8 cellular contexts compared by ENCODE assay signal in the genomic region with DNA sequence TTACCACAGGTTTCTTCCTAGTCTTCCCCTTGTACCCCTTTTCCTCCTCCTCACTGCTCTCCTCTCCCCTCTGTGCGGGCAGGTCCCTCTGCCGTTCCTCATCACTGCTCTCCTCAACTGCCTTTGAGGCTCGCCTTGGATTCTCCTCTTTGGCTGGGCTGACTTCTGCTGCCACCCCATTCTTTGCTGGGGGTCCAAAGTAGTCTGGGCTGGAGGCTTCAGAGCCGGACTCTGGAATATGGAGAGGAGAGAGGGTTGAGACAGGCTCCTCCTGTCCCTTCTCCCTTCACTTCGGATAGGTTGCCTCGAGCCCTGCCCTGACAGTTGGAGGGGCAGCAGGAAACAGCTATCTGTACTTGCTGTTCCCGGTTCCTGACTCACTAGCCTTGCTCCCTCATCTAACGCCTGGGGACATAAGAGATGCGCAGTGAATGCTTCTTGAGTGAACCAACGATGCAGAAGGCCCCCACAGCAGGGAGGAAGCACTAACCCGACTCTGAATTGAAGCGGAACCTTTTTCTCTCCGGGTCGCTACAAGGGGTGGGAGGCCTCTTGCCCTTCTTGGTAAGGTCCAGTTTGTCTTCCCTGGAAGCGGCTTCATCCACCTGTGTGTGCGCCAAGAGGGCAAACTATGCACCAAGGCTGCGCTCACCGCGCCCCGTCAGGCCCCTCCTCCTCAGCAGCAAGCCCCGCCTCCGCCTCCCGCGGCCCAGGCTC. TPM values are rescaled to one million over a fixed set of nuclear protein-coding genes. Genes with fewer than 3 reads are reported as not detected.
DNase-seq lines count a peak whose midpoint lies in the region; ATAC-seq, FAIRE-seq and TF ChIP-seq lines count a peak whose summit lies in the region.

No MANE protein-coding gene starts in this region.

- H3K9ac ChIP-seq in OCI-LY3 (ENCODE audit: low read length) (peak overlapping the region; percentile 99), K562 (ENCODE audit: insufficient read depth in 1 of 2, low read depth in 2 of 2, low read length in 2 of 2) (peak overlapping the region; percentile 97 to 100)

- POLR2A ChIA-PET in HEK293T (lab: Yijun Ruan, JAX) = interaction anchor here (0.6 to 5.9 kb wide), 24 partner anchors 8 to 901 kb away, joined by 3 to 74 read pairs (median 4); partner anchors contain the start of genes ASPHD1, C16orf92, KCTD13 and SEZ6L2
- POLR2A ChIA-PET in K562 (lab: Yijun Ruan, JAX) = interaction anchor here (0.7 to 4.2 kb wide), 6 partner anchors 15 to 147 kb away, joined by 3 to 20 read pairs (median 3); no protein-coding TSS in a partner anchor

- peak overlapping the region; percentile 85 for H3K27ac ChIP-seq in OCI-LY3 (ENCODE audit: low read length)
- peak overlapping the region; percentile 100 for H3K27ac ChIP-seq in K562 (ENCODE audit: extremely low read depth, low read depth, low read length)

- TF ChIP-seq CTCF in GM13977 (IDR thresholded peaks at IDR 0.05; ENCODE audit: extremely low read depth, insufficient read depth, missing control alignments) = no peak
- no peak for TF ChIP-seq CTCF in OCI-LY3 (IDR thresholded peaks at IDR 0.05; ENCODE audit: low read depth, low read length)
- TF ChIP-seq CTCF in K562 (IDR thresholded peaks at IDR 0.05 in 2 of 3, conservative IDR thresholded peaks at IDR 0.05 in 1 of 3; ENCODE audit: insufficient read depth in 2 of 3, low read depth in 1 of 3, low read length in 3 of 3) = no peak

- TF ChIP-seq POLR2A in K562 (conservative IDR thresholded peaks at IDR 0.05) = no peak

- in situ Hi-C loops in GM13977 (cut with MboI; ENCODE audit: low pct_unique_long_range_greater_than_20kb, low sequenced_read_pairs, unreplicated experiment) = no loop called here
- in situ Hi-C loops in K562 (cut with MboI) = no loop called here

- no peaks in the 10 kb centered on the region for H3K9me3 ChIP-seq in OCI-LY3 (ENCODE audit: insufficient read depth, low read length)
- no peaks in the 10 kb centered on the region for H3K9me3 ChIP-seq in K562 (replicated peaks; ENCODE audit: control insufficient read depth, insufficient read depth, low read depth, low read length)

- peak; percentile 79 for FAIRE-seq in K562 (lab: Jason Lieb, UNC)

- no peak for TF ChIP-seq RAD21 in K562 (CRISPR knock-in tag; conservative IDR thresholded peaks at IDR 0.05 in 1 of 2, IDR thresholded peaks at IDR 0.05 in 1 of 2)

- H3K36me3 ChIP-seq in OCI-LY3 (replicated peaks; ENCODE audit: low read depth, low read length) (peaks cover 23% of the 10 kb centered on the region), K562 (ENCODE audit: control insufficient read depth, insufficient read depth, low read length) (peaks cover 58% of the 10 kb centered on the region)

- no peak for TF ChIP-seq EP300 in K562 (IDR thresholded peaks at IDR 0.05; ENCODE audit: low read length)

- BruUV-seq in K562 (replicated peaks; lab: Mats Ljungman, UMichigan) = no TSS peak

- peak; percentile 87 for DNase-seq in GM13977 (ENCODE audit: low spot score)
- DNase-seq in HEK293T (ENCODE audit: extremely low spot score) = peak; percentile 79
- DNase-seq in K562 (ENCODE audit: extremely low read depth in 1 of 4, low spot score in 3 of 4) = peak; percentile 80 to 90 (median 86)
- DNase-seq in islet precursor cell = peak; percentile 80
- DNase-seq in stimulated activated CD4-positive, alpha-beta T cell treated with anti-CD3 and anti-CD28 coated beads, Interleukin-2, amount 100 ng/mL, for 24 hours = peak; percentile 77 to 84
- no peak for DNase-seq in SW480 (ENCODE audit: low spot score)
- no peak for DNase-seq in OCI-M2 (lab: John Stamatoyannopoulos, UW; ENCODE audit: unreplicated experiment)

- 14% methylated on average over 19 of the region's 24 CpGs for WGBS in K562 (ENCODE audit: insufficient coverage, low coverage, missing lambda C conversion rate)

- H3K4me2 ChIP-seq in OCI-LY3 (ENCODE audit: low read length) = peak overlapping the region; percentile 91
- peak overlapping the region; percentile 96 for H3K4me2 ChIP-seq in K562 (ENCODE audit: insufficient read depth, low read length)

- H2AFZ ChIP-seq in OCI-LY3 (ENCODE audit: low read depth, low read length) (peak overlapping the region; percentile 68), K562 (ENCODE audit: low read depth, low read length) (peak overlapping the region; percentile 98)

- H4K20me1 ChIP-seq in OCI-LY3 (ENCODE audit: insufficient read depth, low read length) = no peaks in the 10 kb centered on the region
- no peaks in the 10 kb centered on the region for H4K20me1 ChIP-seq in K562 (replicated peaks; ENCODE audit: control insufficient read depth, insufficient read depth, low read length)

- intact Hi-C loops in K562 (cut with micrococcal nuclease) = loop anchor here (5.0 kb wide), 1 partner anchor 67 kb away; the partner anchor contains the start of gene KCTD13

- no peaks in the 10 kb centered on the region for H3K9me1 ChIP-seq in K562 (ENCODE audit: control insufficient read depth, insufficient read depth, low read length)

- CTCF ChIA-PET in HEK293T (lab: Yijun Ruan, JAX) = interaction anchor here (0.7 to 2.6 kb wide), 3 partner anchors 33 to 179 kb away, joined by 3 to 7 read pairs (median 4); partner anchors contain the start of gene PAGR1
- CTCF ChIA-PET in K562 (lab: Yijun Ruan, JAX; ENCODE audit: low intra/inter-chr PET ratio) = no interaction called here

- peaks cover 16% of the 10 kb centered on the region for H3K79me2 ChIP-seq in OCI-LY3 (ENCODE audit: low read length)
- peaks cover 15% of the 10 kb centered on the region for H3K79me2 ChIP-seq in K562 (ENCODE audit: control insufficient read depth, insufficient read depth, low read length)

- peak; percentile 79 for ATAC-seq in K562

- peaks cover 13% of the 10 kb centered on the region for H3K4me1 ChIP-seq in OCI-LY3 (ENCODE audit: low read length)
- peaks cover 16 to 48% of the 10 kb centered on the region in 2 experiments; a peak in 4 of 5 replicates for H3K4me1 ChIP-seq in K562 (replicated peaks in 1 of 2; ENCODE audit: control insufficient read depth in 2 of 2, insufficient read depth in 2 of 2, low read length in 2 of 2)

- H3K27me3 ChIP-seq in OCI-LY3 (ENCODE audit: low read depth, low read length) = no peaks in the 10 kb centered on the region
- no peaks in the 10 kb centered on the region for H3K27me3 ChIP-seq in K562 (ENCODE audit: control insufficient read depth in 2 of 2, insufficient read depth in 2 of 2, low read length in 2 of 2)

- H3K4me3 ChIP-seq in OCI-LY3 (ENCODE audit: low read length) (peak overlapping the region; percentile 94), K562 (peak overlapping the region; percentile 80)

RNA-seq across cellular contexts. Expression of gene HIRIP3, which starts 0.6 kb away (rescaled TPM):
- 4.5 and 8.9 TPM in 2 replicates for total RNA-seq in K562 (2011; cell fraction: chromatin; rRNA removed; ENCODE audit: low replicate concordance)
- 8.7 and 12.5 TPM in 2 replicates for total RNA-seq in K562 (2011; cell fraction: nucleolus; rRNA removed)
- total RNA-seq in K562 (2011; cell fraction: nucleoplasm; rRNA removed) = 7.2 and 10.7 TPM in 2 replicates
- total RNA-seq in K562 (2014; rRNA removed) = 34.6 and 38.2 TPM in 2 replicates
- 6.7 and 8.6 TPM in 2 replicates for total RNA-seq in K562 (2014; rRNA removed; fragmentation: Illumina TruSeq; extraction: Trizol)
- total RNA-seq in K562 (2015; rRNA removed; fragmentation: Illumina TruSeq; extraction: Trizol) = 16.9 and 18.2 TPM in 2 replicates
- 27.5 and 28.2 TPM in 2 replicates for total RNA-seq in K562 (2021)
- 10.6 and 13.3 TPM in 2 replicates for polyA plus RNA-seq in K562 (2011; rRNA removed)
- polyA plus RNA-seq in K562 (2011; cell fraction: cytosol; rRNA removed) = 12.9 and 25.4 TPM in 2 replicates
- polyA plus RNA-seq in K562 (2011; cell fraction: nucleus; rRNA removed) = 11.5 and 18.3 TPM in 2 replicates
- polyA plus RNA-seq in K562 (2012) = 26.2 and 27.2 TPM in 2 replicates
- polyA plus RNA-seq in K562 (2014; fragmentation: Illumina TruSeq; extraction: Trizol) = 25.1 and 28.8 TPM in 2 replicates
- polyA plus RNA-seq in K562 (2014; fragmentation: Nextera tagmentation; extraction: Ambion mirVana) = 1 to 10 TPM; 3.3 to 5.6 TPM
- polyA plus RNA-seq in K562 (2014; rRNA removed) = 27.3 and 38.0 TPM in 2 replicates
- 2.8 and 3.3 TPM in 2 replicates for polyA minus RNA-seq in K562 (2011; rRNA and poly(A)+ RNA removed)
- 8.1 and 11.4 TPM in 2 replicates for polyA minus RNA-seq in K562 (2011; cell fraction: cytosol; rRNA and poly(A)+ RNA removed)
- 6.7 and 9.0 TPM in 2 replicates for polyA minus RNA-seq in K562 (2011; cell fraction: nucleus; rRNA and poly(A)+ RNA removed)

RNA-seq across cellular contexts. Expression of gene INO80E, which starts 1.3 kb away (rescaled TPM):
- total RNA-seq in K562 (2011; cell fraction: chromatin; rRNA removed; ENCODE audit: low replicate concordance) = 24.7 and 53.3 TPM in 2 replicates
- total RNA-seq in K562 (2011; cell fraction: nucleolus; rRNA removed) = 38.0 and 39.7 TPM in 2 replicates
- 35.7 and 40.2 TPM in 2 replicates for total RNA-seq in K562 (2011; cell fraction: nucleoplasm; rRNA removed)
- total RNA-seq in K562 (2014; rRNA removed) = 75.3 and 77.4 TPM in 2 replicates
- 28.5 and 30.9 TPM in 2 replicates for total RNA-seq in K562 (2014; rRNA removed; fragmentation: Illumina TruSeq; extraction: Trizol)
- total RNA-seq in K562 (2015; rRNA removed; fragmentation: Illumina TruSeq; extraction: Trizol) = 49.3 and 51.7 TPM in 2 replicates
- total RNA-seq in K562 (2021) = 73.3 and 88.6 TPM in 2 replicates
- polyA plus RNA-seq in K562 (2011; rRNA removed) = 22.8 and 23.4 TPM in 2 replicates
- 21.9 and 35.3 TPM in 2 replicates for polyA plus RNA-seq in K562 (2011; cell fraction: cytosol; rRNA removed)
- polyA plus RNA-seq in K562 (2011; cell fraction: nucleus; rRNA removed) = 42.2 and 55.5 TPM in 2 replicates
- 59.8 and 63.9 TPM in 2 replicates for polyA plus RNA-seq in K562 (2012)
- 102 and 107 TPM in 2 replicates for polyA plus RNA-seq in K562 (2014; fragmentation: Illumina TruSeq; extraction: Trizol)
- polyA plus RNA-seq in K562 (2014; fragmentation: Nextera tagmentation; extraction: Ambion mirVana) = under 1 TPM; 0.31 to 0.56 TPM
- polyA plus RNA-seq in K562 (2014; rRNA removed) = 71.2 and 75.1 TPM in 2 replicates
- polyA minus RNA-seq in K562 (2011; rRNA and poly(A)+ RNA removed) = 5.5 and 6.6 TPM in 2 replicates
- polyA minus RNA-seq in K562 (2011; cell fraction: cytosol; rRNA and poly(A)+ RNA removed) = 11.0 and 17.1 TPM in 2 replicates
- 12.3 and 14.2 TPM in 2 replicates for polyA minus RNA-seq in K562 (2011; cell fraction: nucleus; rRNA and poly(A)+ RNA removed)

RNA-seq across cellular contexts. Expression of gene DOC2A, which starts 16.1 kb away (rescaled TPM):
- total RNA-seq in K562 (2011; cell fraction: chromatin; rRNA removed; ENCODE audit: low replicate concordance) = 1.4 and 2.0 TPM in 2 replicates
- 0.79 and 1.2 TPM in 2 replicates for total RNA-seq in K562 (2011; cell fraction: nucleolus; rRNA removed)
- total RNA-seq in K562 (2011; cell fraction: nucleoplasm; rRNA removed) = 0.44 and 0.99 TPM in 2 replicates
- total RNA-seq in K562 (2014; rRNA removed) = not detected in 2 replicates
- 0.07 and 0.22 TPM in 2 replicates for total RNA-seq in K562 (2014; rRNA removed; fragmentation: Illumina TruSeq; extraction: Trizol)
- 0.11 and 0.29 TPM in 2 replicates for total RNA-seq in K562 (2015; rRNA removed; fragmentation: Illumina TruSeq; extraction: Trizol)
- total RNA-seq in K562 (2021) = 0.38 and 0.47 TPM in 2 replicates
- polyA plus RNA-seq in K562 (2011; rRNA removed) = 0.31 and 0.79 TPM in 2 replicates
- 0.55 and 1.5 TPM in 2 replicates for polyA plus RNA-seq in K562 (2011; cell fraction: cytosol; rRNA removed)
- 3.4 and 4.3 TPM in 2 replicates for polyA plus RNA-seq in K562 (2011; cell fraction: nucleus; rRNA removed)
- polyA plus RNA-seq in K562 (2012) = 0.70 and 0.80 TPM in 2 replicates
- polyA plus RNA-seq in K562 (2014; fragmentation: Illumina TruSeq; extraction: Trizol) = 0.21 and 0.27 TPM in 2 replicates
- polyA plus RNA-seq in K562 (2014; fragmentation: Nextera tagmentation; extraction: Ambion mirVana) = under 1 TPM; 0.03 to 0.23 TPM
- polyA plus RNA-seq in K562 (2014; rRNA removed) = 0.36 and 2.6 TPM in 2 replicates
- 0.51 TPM in 1 of 2 replicates, not detected in the other for polyA minus RNA-seq in K562 (2011; rRNA and poly(A)+ RNA removed)
- polyA minus RNA-seq in K562 (2011; cell fraction: cytosol; rRNA and poly(A)+ RNA removed) = not detected in 2 replicates
- polyA minus RNA-seq in K562 (2011; cell fraction: nucleus; rRNA and poly(A)+ RNA removed) = 0.13 and 0.67 TPM in 2 replicates

RNA-seq across cellular contexts. Expression of gene TAOK2, which starts 21.1 kb away (rescaled TPM):
- total RNA-seq in K562 (2011; cell fraction: chromatin; rRNA removed; ENCODE audit: low replicate concordance) = 84.4 and 156 TPM in 2 replicates
- 84.5 and 93.2 TPM in 2 replicates for total RNA-seq in K562 (2011; cell fraction: nucleolus; rRNA removed)
- total RNA-seq in K562 (2011; cell fraction: nucleoplasm; rRNA removed) = 82.3 and 98.5 TPM in 2 replicates
- total RNA-seq in K562 (2014; rRNA removed) (29.3 and 33.3 TPM in 2 replicates), K562 (2014; rRNA removed; fragmentation: Illumina TruSeq; extraction: Trizol) (7.1 and 8.5 TPM in 2 replicates), K562 (2015; rRNA removed; fragmentation: Illumina TruSeq; extraction: Trizol) (20.1 and 21.7 TPM in 2 replicates), K562 (2021) (34.0 and 41.8 TPM in 2 replicates)
- polyA plus RNA-seq in K562 (2011; rRNA removed) (13.7 and 19.6 TPM in 2 replicates), K562 (2014; fragmentation: Illumina TruSeq; extraction: Trizol) (11.6 and 16.5 TPM in 2 replicates), K562 (2014; fragmentation: Nextera tagmentation; extraction: Ambion mirVana) (under 1 TPM; 0.10 to 0.11 TPM), K562 (2014; rRNA removed) (22.6 and 27.7 TPM in 2 replicates)
- polyA plus RNA-seq in K562 (2011; cell fraction: cytosol; rRNA removed) = 13.2 and 20.8 TPM in 2 replicates
- 76.1 and 109 TPM in 2 replicates for polyA plus RNA-seq in K562 (2011; cell fraction: nucleus; rRNA removed)
- 20.2 and 35.5 TPM in 2 replicates for polyA plus RNA-seq in K562 (2012)
- 12.5 and 15.8 TPM in 2 replicates for polyA minus RNA-seq in K562 (2011; rRNA and poly(A)+ RNA removed)
- 15.7 and 17.3 TPM in 2 replicates for polyA minus RNA-seq in K562 (2011; cell fraction: cytosol; rRNA and poly(A)+ RNA removed)
- 23.2 and 31.2 TPM in 2 replicates for polyA minus RNA-seq in K562 (2011; cell fraction: nucleus; rRNA and poly(A)+ RNA removed)

RNA-seq across cellular contexts. Expression of gene C16orf92, which starts 28.2 kb away (rescaled TPM):
- not detected in 2 replicates for total RNA-seq in K562 (2011; cell fraction: chromatin; rRNA removed; ENCODE audit: low replicate concordance)
- total RNA-seq in K562 (2011; cell fraction: nucleolus; rRNA removed) = not detected in 2 replicates
- not detected in 2 replicates for total RNA-seq in K562 (2011; cell fraction: nucleoplasm; rRNA removed)
- not detected in 2 replicates for total RNA-seq in K562 (2014; rRNA removed)
- not detected in 2 replicates for total RNA-seq in K562 (2014; rRNA removed; fragmentation: Illumina TruSeq; extraction: Trizol)
- total RNA-seq in K562 (2015; rRNA removed; fragmentation: Illumina TruSeq; extraction: Trizol) = not detected in 2 replicates
- not detected in 2 replicates for total RNA-seq in K562 (2021)
- polyA plus RNA-seq in K562 (2011; rRNA removed) = not detected in 2 replicates
- not detected in 2 replicates for polyA plus RNA-seq in K562 (2011; cell fraction: cytosol; rRNA removed)
- not detected in 2 replicates for polyA plus RNA-seq in K562 (2011; cell fraction: nucleus; rRNA removed)
- not detected in 2 replicates for polyA plus RNA-seq in K562 (2012)
- polyA plus RNA-seq in K562 (2014; fragmentation: Illumina TruSeq; extraction: Trizol) = not detected in 2 replicates
- polyA plus RNA-seq in K562 (2014; fragmentation: Nextera tagmentation; extraction: Ambion mirVana) = not detected
- polyA plus RNA-seq in K562 (2014; rRNA removed) = not detected in 2 replicates
- not detected in 2 replicates for polyA minus RNA-seq in K562 (2011; rRNA and poly(A)+ RNA removed)
- not detected in 2 replicates for polyA minus RNA-seq in K562 (2011; cell fraction: cytosol; rRNA and poly(A)+ RNA removed)
- polyA minus RNA-seq in K562 (2011; cell fraction: nucleus; rRNA and poly(A)+ RNA removed) = not detected in 2 replicates

Comparison
In these comparisons a context has a peak if more than half of its experiments do, and no peak if none do; other contexts are left out.
1. DNase-seq: peak in GM13977 (single experiment), HEK293T (single experiment), K562 (4 of 4), islet precursor cell (single experiment) and stimulated activated CD4-positive, alpha-beta T cell treated with anti-CD3 and anti-CD28 coated beads, Interleukin-2, amount 100 ng/mL, for 24 hours (2 of 2); none in SW480 (single experiment) and OCI-M2 (single experiment).